Comparison of ENCODE assay signal across 14 cellular contexts in the genomic region with DNA sequence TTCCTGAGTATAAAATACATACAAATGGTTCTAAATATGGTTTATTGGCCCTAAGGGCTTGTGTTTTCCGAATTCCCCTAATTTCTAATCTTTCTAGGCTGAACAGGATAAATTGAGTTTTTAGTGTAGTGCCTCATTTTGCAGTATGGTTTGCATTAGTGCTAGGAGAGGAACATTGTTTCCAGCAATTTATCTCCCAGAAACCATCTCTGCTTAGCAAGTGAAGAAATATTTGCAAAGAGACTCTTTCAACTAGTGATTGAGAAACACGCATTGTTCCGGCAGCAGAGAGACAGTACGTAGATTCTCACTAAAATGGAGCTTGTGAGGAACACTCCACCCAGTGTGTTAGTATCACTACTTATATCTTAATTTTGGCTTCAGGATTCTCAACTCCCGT.
A peak's percentile ranks its signal among the peaks of the same experiment; 100 is the strongest.
DNase-seq lines count a peak whose midpoint lies in the region; ATAC-seq, FAIRE-seq and TF ChIP-seq lines count a peak whose summit lies in the region.
"Had no signal": no experiment of that assay in that cellular context is flagged by ENCODE, and none has a peak within 500 bp of the region (broad histone marks: within the 10 kb centered on the region; RNA-seq: fewer than 3 reads in every experiment).

No MANE protein-coding gene starts in this region.

- H3K36me3 Mint-ChIP-seq in HFFc6 (ENCODE audit: low read depth) = peaks cover 16% of the 10 kb centered on the region
- no peaks in the 10 kb centered on the region for H3K36me3 Mint-ChIP-seq in activated T-helper 17 cell treated with anti-CD3 and anti-CD28 coated beads, Interleukin-2, amount 50 U/mL, for 72 hours (ENCODE audit: low read depth)
- H3K36me3 Mint-ChIP-seq in stimulated activated naive B cell treated with anti-CD40 and anti-IgM and Interleukin-4, amounts not matched to agents 10 μg/mL and 1 μg/mL and 100 μg/mL, for 72 hours = peaks cover 8 to 11% of the 10 kb centered on the region in 2 donors
- no peaks in the 10 kb centered on the region for H3K36me3 Mint-ChIP-seq in type B pancreatic cell

- H3K4me1 ChIP-seq in kidney (ENCODE audit: control insufficient read depth in 1 of 2, insufficient read depth in 1 of 2, low read depth in 1 of 2, low read length in 2 of 2) (peaks cover 6 to 7% of the 10 kb centered on the region in 2 donors), subcutaneous abdominal adipose tissue (ENCODE audit: control insufficient read depth in 5 of 5, insufficient read depth in 5 of 5, low read length in 5 of 5) (peaks cover 2 to 64% (median 26%) of the 10 kb centered on the region in 5 donors)

- H3K27ac Mint-ChIP-seq in HFFc6 (peak overlapping the region; percentile 59; the same call in 1 of the 2 replicates), type B pancreatic cell (no peak overlapping the region)
- H3K27ac Mint-ChIP-seq in activated T-helper 17 cell treated with anti-CD3 and anti-CD28 coated beads, Interleukin-2, amount 50 U/mL, for 72 hours = no peak overlapping the region
- H3K27ac Mint-ChIP-seq in stimulated activated naive B cell treated with anti-CD40 and anti-IgM and Interleukin-4, amounts not matched to agents 10 μg/mL and 1 μg/mL and 100 μg/mL, for 72 hours = no peak overlapping the region
- H3K27ac Mint-ChIP-seq: H9; stimulated activated memory B cell treated with anti-CD40 and anti-IgM and Interleukin-4, amounts not matched to agents 10 μg/mL and 1 μg/mL and 100 μg/mL, for 72 hours had no signal

- no peaks in the 10 kb centered on the region for H3K27me3 ChIP-seq in subcutaneous abdominal adipose tissue (ENCODE audit: control insufficient read depth in 5 of 5, insufficient read depth in 4 of 5, low read length in 5 of 5)

- peaks cover 56% of the 10 kb centered on the region for H3K4me1 Mint-ChIP-seq in HFFc6 (ENCODE audit: low read depth)
- no peaks in the 10 kb centered on the region for H3K4me1 Mint-ChIP-seq in activated T-helper 17 cell treated with anti-CD3 and anti-CD28 coated beads, Interleukin-2, amount 50 U/mL, for 72 hours
- H3K4me1 Mint-ChIP-seq in stimulated activated naive B cell treated with anti-CD40 and anti-IgM and Interleukin-4, amounts not matched to agents 10 μg/mL and 1 μg/mL and 100 μg/mL, for 72 hours = peaks cover 1 to 12% of the 10 kb centered on the region in 2 donors
- H3K4me1 Mint-ChIP-seq in type B pancreatic cell (ENCODE audit: unreplicated experiment) = peaks cover 35% of the 10 kb centered on the region
- H3K4me1 Mint-ChIP-seq: stimulated activated memory B cell treated with anti-CD40 and anti-IgM and Interleukin-4, amounts not matched to agents 10 μg/mL and 1 μg/mL and 100 μg/mL, for 72 hours had no signal

- intact Hi-C loops in kidney (cut with DNase I) = no loop called here

- H3K4me3 Mint-ChIP-seq in HFFc6 (no peak overlapping the region; the same call in 1 of the 2 replicates), type B pancreatic cell (no peak overlapping the region)
- no peak overlapping the region for H3K4me3 Mint-ChIP-seq in activated T-helper 17 cell treated with anti-CD3 and anti-CD28 coated beads, Interleukin-2, amount 50 U/mL, for 72 hours
- H3K4me3 Mint-ChIP-seq in stimulated activated naive B cell treated with anti-CD40 and anti-IgM and Interleukin-4, amounts not matched to agents 10 μg/mL and 1 μg/mL and 100 μg/mL, for 72 hours = no peak overlapping the region
- H3K4me3 Mint-ChIP-seq: H9; stimulated activated memory B cell treated with anti-CD40 and anti-IgM and Interleukin-4, amounts not matched to agents 10 μg/mL and 1 μg/mL and 100 μg/mL, for 72 hours had no signal

- H3K9me3 ChIP-seq in kidney (ENCODE audit: control insufficient read depth in 1 of 2, low read length in 2 of 2) (no peaks in the 10 kb centered on the region), subcutaneous abdominal adipose tissue (ENCODE audit: control insufficient read depth in 5 of 5, low read length in 5 of 5) (no peaks in the 10 kb centered on the region)

- TF ChIP-seq CTCF in HFFc6 (IDR thresholded peaks at IDR 0.05) = no peak
- TF ChIP-seq CTCF in kidney (IDR thresholded peaks at IDR 0.05; ENCODE audit: borderline replicate concordance, extremely low read depth, insufficient read depth) = no peak
- no peak for TF ChIP-seq CTCF in type B pancreatic cell (conservative IDR thresholded peaks at IDR 0.05)

- H3K4me3 ChIP-seq in kidney (ENCODE audit: low read length in 2 of 2) (no peak overlapping the region), subcutaneous abdominal adipose tissue (ENCODE audit: low read depth in 1 of 5, low read length in 5 of 5) (no peak overlapping the region)

- ATAC-seq in HG03520 (IDR thresholded peaks at IDR 0.05; ENCODE audit: unreplicated experiment) = no peak
- ATAC-seq in activated T-helper 17 cell treated with anti-CD3 and anti-CD28 coated beads, Interleukin-2, amount 50 U/mL, for 72 hours (replicated peaks) = no peak
- ATAC-seq in stimulated activated naive B cell treated with anti-CD40 and anti-IgM and Interleukin-4, amounts not matched to agents 10 μg/mL and 1 μg/mL and 100 μg/mL, for 72 hours (replicated peaks) = no peak
- ATAC-seq: stimulated activated memory B cell treated with anti-CD40 and anti-IgM and Interleukin-4, amounts not matched to agents 10 μg/mL and 1 μg/mL and 100 μg/mL, for 72 hours had no signal

- FAIRE-seq in kidney (lab: Jason Lieb, UNC) = no peak

- H3K27me3 Mint-ChIP-seq in HFFc6 (ENCODE audit: insufficient read depth) (no peaks in the 10 kb centered on the region; the same call in 1 of the 2 replicates), type B pancreatic cell (no peaks in the 10 kb centered on the region)
- H3K27me3 Mint-ChIP-seq in activated T-helper 17 cell treated with anti-CD3 and anti-CD28 coated beads, Interleukin-2, amount 50 U/mL, for 72 hours = no peaks in the 10 kb centered on the region
- no peaks in the 10 kb centered on the region for H3K27me3 Mint-ChIP-seq in stimulated activated naive B cell treated with anti-CD40 and anti-IgM and Interleukin-4, amounts not matched to agents 10 μg/mL and 1 μg/mL and 100 μg/mL, for 72 hours
- H3K27me3 Mint-ChIP-seq: stimulated activated memory B cell treated with anti-CD40 and anti-IgM and Interleukin-4, amounts not matched to agents 10 μg/mL and 1 μg/mL and 100 μg/mL, for 72 hours had no signal

- no peaks in the 10 kb centered on the region for H3K36me3 ChIP-seq in kidney (ENCODE audit: control insufficient read depth in 1 of 2, insufficient read depth in 2 of 2, low read length in 2 of 2)
- H3K36me3 ChIP-seq in subcutaneous abdominal adipose tissue (ENCODE audit: control insufficient read depth in 5 of 5, insufficient read depth in 5 of 5, low read length in 5 of 5) = no peaks in the 10 kb centered on the region

- peak; percentile 51 for DNase-seq in HFFc6
- peak; percentile 27 for DNase-seq in dermis blood vessel endothelial cell
- no peak for DNase-seq in kidney
- no peak for DNase-seq in stimulated activated naive B cell treated with anti-CD40 and anti-IgM and Interleukin-4, amounts not matched to agents 10 μg/mL and 1 μg/mL and 100 μg/mL, for 72 hours
- DNase-seq in type B pancreatic cell (ENCODE audit: extremely low spot score, unreplicated experiment) = no peak
- DNase-seq: activated CD8-positive, alpha-beta memory T cell treated with anti-CD3 and anti-CD28 coated beads for 24 hours; central memory CD4-positive, alpha-beta T cell; H9; stimulated activated CD4-positive, alpha-beta T cell treated with anti-CD3 and anti-CD28 coated beads, Interleukin-4, amount 100 ng/mL, for 4 hours had no signal

- H3K9ac ChIP-seq in kidney (ENCODE audit: low read length in 2 of 2) (no peak overlapping the region), subcutaneous abdominal adipose tissue (ENCODE audit: low read length in 5 of 5) (no peak overlapping the region)

- H3K27ac ChIP-seq in kidney (ENCODE audit: low read depth in 2 of 2, low read length in 2 of 2) = peak overlapping the region; percentile 10 to 84
- peak overlapping the region; percentile 75 for H3K27ac ChIP-seq in subcutaneous abdominal adipose tissue (ENCODE audit: low read depth, low read length)
- H3K27ac ChIP-seq: epithelial cell of prostate had no signal

- H3K9me3 Mint-ChIP-seq in HFFc6 (no peaks in the 10 kb centered on the region), type B pancreatic cell (peaks cover 5% of the 10 kb centered on the region)
- H3K9me3 Mint-ChIP-seq in activated T-helper 17 cell treated with anti-CD3 and anti-CD28 coated beads, Interleukin-2, amount 50 U/mL, for 72 hours = no peaks in the 10 kb centered on the region
- no peaks in the 10 kb centered on the region for H3K9me3 Mint-ChIP-seq in stimulated activated naive B cell treated with anti-CD40 and anti-IgM and Interleukin-4, amounts not matched to agents 10 μg/mL and 1 μg/mL and 100 μg/mL, for 72 hours
- H3K9me3 Mint-ChIP-seq: H9; stimulated activated memory B cell treated with anti-CD40 and anti-IgM and Interleukin-4, amounts not matched to agents 10 μg/mL and 1 μg/mL and 100 μg/mL, for 72 hours had no signal

Comparison
In these comparisons a context has a peak if more than half of its experiments do, and no peak if none do; other contexts are left out.
1. DNase-seq: peak in HFFc6 (single experiment) and dermis blood vessel endothelial cell (single experiment); none in kidney (single experiment), stimulated activated naive B cell treated with anti-CD40 and anti-IgM and Interleukin-4, amounts not matched to agents 10 μg/mL and 1 μg/mL and 100 μg/mL, for 72 hours (single experiment) and type B pancreatic cell (single experiment).